31 cellular contexts compared by ENCODE assay signal in the genomic region with DNA sequence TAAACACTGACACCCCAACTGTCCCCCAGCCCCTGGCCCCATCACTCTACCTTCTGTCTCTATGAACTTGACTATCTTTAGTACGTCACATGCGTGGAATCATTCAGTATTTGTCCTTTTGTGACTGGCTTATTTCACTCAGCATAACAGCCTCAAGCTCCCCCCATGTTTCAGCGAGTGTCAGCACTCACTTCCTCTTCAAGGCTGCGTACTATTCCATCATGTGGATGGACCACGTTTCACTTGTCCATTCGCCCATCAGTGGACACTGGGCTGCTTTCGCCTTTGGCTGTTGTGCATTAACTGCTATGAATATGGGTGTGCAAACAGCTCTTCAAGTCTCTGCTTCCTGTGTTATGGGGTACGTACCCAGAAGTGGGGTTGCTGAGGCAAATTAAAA.
"Had no signal": no experiment of that assay in that cellular context is flagged by ENCODE, and none has a peak within 500 bp of the region (broad histone marks: within the 10 kb centered on the region; RNA-seq: fewer than 3 reads in every experiment).

No MANE protein-coding gene starts in this region.

- H3K27ac ChIP-seq: adrenal gland, ascending aorta, body of pancreas, brain microvascular endothelial cell, breast epithelium, cardiac muscle cell had no signal

- H3K36me3 ChIP-seq: adrenal gland, ascending aorta, brain microvascular endothelial cell, breast epithelium, cardiac muscle cell had no signal

- H3K4me3 ChIP-seq: adrenal gland, ascending aorta, body of pancreas, breast epithelium, cardiac muscle cell had no signal

- H3K4me1 ChIP-seq: adrenal gland, ascending aorta, body of pancreas, breast epithelium had no signal

- ATAC-seq: activated naive CD4-positive, alpha-beta T cell treated with anti-CD3 and anti-CD28 coated beads, Interleukin-2, amount 50 U/mL, for 72 hours; activated naive CD8-positive, alpha-beta T cell treated with anti-CD3 and anti-CD28 coated beads, Interleukin-2, amount 50 U/mL, for 24 hours; activated T-cell treated with anti-CD3 and anti-CD28 coated beads, Interleukin-2, amount 50 U/mL, for 4 hours; activated T-cell treated with anti-CD3 and anti-CD28 coated beads, Interleukin-2, amount 50 U/mL, for 72 hours; activated T-helper 17 cell treated with anti-CD3 and anti-CD28 coated beads, Interleukin-2, amount 50 U/mL, for 72 hours; body of pancreas had no signal

- FAIRE-seq: astrocyte, bronchial epithelial cell had no signal

- DNase-seq: activated effector memory CD4-positive, alpha-beta T cell treated with anti-CD3 and anti-CD28 coated beads, Interleukin-2, amount 50 U/mL, for 16 hours; activated effector memory CD4-positive, alpha-beta T cell treated with Interleukin-2 at 50 U/mL for 16 hours; activated gamma-delta T cell; activated gamma-delta T cell treated with Interleukin-2 at 50 U/mL for 16 hours; activated naive CD4-positive, alpha-beta T cell; activated naive CD4-positive, alpha-beta T cell treated with anti-CD3 and anti-CD28 coated beads for 36 hours; activated naive CD4-positive, alpha-beta T cell treated with anti-CD3 and anti-CD28 coated beads, Interleukin-2, amount 10 ng/mL, durations not matched to agents 7 days and 5 days; activated naive CD4-positive, alpha-beta T cell treated with anti-CD3 and anti-CD28 coated beads, Interleukin-2, amount 50 U/mL, for 16 hours; activated naive CD4-positive, alpha-beta T cell treated with Interleukin-2 at 50 U/mL for 16 hours; activated naive CD8-positive, alpha-beta T cell treated with anti-CD3 and anti-CD28 coated beads for 36 hours; activated naive CD8-positive, alpha-beta T cell treated with anti-CD3 and anti-CD28 coated beads, Interleukin-2, amount 10 ng/mL, durations not matched to agents 7 days and 5 days; activated naive CD8-positive, alpha-beta T cell treated with anti-CD3 and anti-CD28 coated beads, Interleukin-2, amount 50 U/mL, for 24 hours; activated T-cell treated with anti-CD3 and anti-CD28 coated beads, Interleukin-2, amount 50 U/mL, for 1 hour; activated T-cell treated with anti-CD3 and anti-CD28 coated beads, Interleukin-2, amount 50 U/mL, for 24 hours; activated T-cell treated with anti-CD3 and anti-CD28 coated beads, Interleukin-2, amount 50 U/mL, for 4 hours; activated T-cell treated with anti-CD3 and anti-CD28 coated beads, Interleukin-2, amount 50 U/mL, for 48 hours; activated T-cell treated with anti-CD3 and anti-CD28 coated beads, Interleukin-2, amount 50 U/mL, for 72 hours; adrenal gland; amniotic stem cell; aorta; body of pancreas; brain microvascular endothelial cell; central memory CD4-positive, alpha-beta T cell; cerebellar nuclear complex had no signal

- H3K27me3 ChIP-seq: adrenal gland, ascending aorta, body of pancreas, brain microvascular endothelial cell, cardiac muscle cell had no signal

- H3K9me3 ChIP-seq: adrenal gland, body of pancreas had no signal
